8 cellular contexts compared by ENCODE assay signal in genomic region chr1:36516372-36517018, GRCh38. TPM values are rescaled to one million over a fixed set of nuclear protein-coding genes. Genes with fewer than 3 reads are reported as not detected.
DNase-seq lines count a peak whose midpoint lies in the region; ATAC-seq and TF ChIP-seq lines count a peak whose summit lies in the region.

No MANE protein-coding gene starts in this region.

- DNase-seq in DMS 273 treated with DMSO at 0.1 percent for 48 hours (lab: John Stamatoyannopoulos, UW) = peak; percentile 24
- peak; percentile 43 for DNase-seq in IMR-90
- DNase-seq in PC-9 = peak in 1 of 2 experiments; percentile 44
- peak; percentile 25 for DNase-seq in activated T-helper 2 cell treated with anti-CD3 and anti-CD28 coated beads, Interferon-gamma antibody, Interleukin-2, Interleukin-4, amounts not matched to agents 10 μg/mL and 5 μg/mL and 100 μg/mL, durations not matched to agents 14 hours and 24 hours and 36 hours (ENCODE audit: low spot score)
- DNase-seq in glomerular endothelial cell (ENCODE audit: extremely low read depth, low read depth, low spot score) = peak; percentile 4
- DNase-seq in suprapubic skin (ENCODE audit: low spot score in 2 of 2) = no peak

- peak overlapping the region; percentile 26 for H2AFZ ChIP-seq in IMR-90 (replicated peaks; ENCODE audit: low read length, poor library complexity)
- H2AFZ ChIP-seq in PC-9 = no peak overlapping the region
- H2AFZ ChIP-seq in parathyroid adenoma = no peak overlapping the region

- no peak overlapping the region for H2AK5ac ChIP-seq in IMR-90 (ENCODE audit: low read depth, low read length)

- no peaks in the 10 kb centered on the region for H3K4me1 ChIP-seq in IMR-90 (ENCODE audit: control insufficient read depth, insufficient read depth, low read length)
- no peaks in the 10 kb centered on the region for H3K4me1 ChIP-seq in PC-9 (replicated peaks; ENCODE audit: insufficient read depth)
- H3K4me1 ChIP-seq in parathyroid adenoma = no peaks in the 10 kb centered on the region
- H3K4me1 ChIP-seq in suprapubic skin = no peaks in the 10 kb centered on the region

- dilution Hi-C loops in IMR-90 (cut with HindIII; ENCODE audit: low sequenced_read_pairs, unreplicated experiment) = no loop called here

- no peak overlapping the region for H4K91ac ChIP-seq in IMR-90 (ENCODE audit: insufficient read depth, low read depth, low read length)

- H3K36me3 ChIP-seq in IMR-90 (ENCODE audit: control insufficient read depth, insufficient read depth, low read length) (no peaks in the 10 kb centered on the region), PC-9 (ENCODE audit: low read depth) (no peaks in the 10 kb centered on the region), parathyroid adenoma (ENCODE audit: control insufficient read depth, insufficient read depth, low read length) (no peaks in the 10 kb centered on the region), suprapubic skin (no peaks in the 10 kb centered on the region)

- H2BK20ac ChIP-seq in IMR-90 (ENCODE audit: low read depth, low read length) = no peak overlapping the region

- intact Hi-C loops in IMR-90 (cut with micrococcal nuclease) (loop anchor here (1.0 to 5.0 kb wide), 3 partner anchors 806 to 1346 kb away; no protein-coding TSS in a partner anchor), PC-9 (cut with micrococcal nuclease; ENCODE audit: unreplicated experiment) (loop anchor here (5.0 kb wide), 2 partner anchors 661 to 806 kb away; no protein-coding TSS in a partner anchor)
- intact Hi-C loops in activated T-helper 2 cell treated with anti-CD3 and anti-CD28 coated beads, Interferon-gamma antibody, Interleukin-2, Interleukin-4, amounts not matched to agents 10 μg/mL and 5 μg/mL and 100 μg/mL, durations not matched to agents 14 hours and 24 hours and 36 hours (cut with micrococcal nuclease) = no loop called here

- H3K4me1 Mint-ChIP-seq in activated T-helper 2 cell treated with anti-CD3 and anti-CD28 coated beads, Interferon-gamma antibody, Interleukin-2, Interleukin-4, amounts not matched to agents 10 μg/mL and 5 μg/mL and 100 μg/mL, durations not matched to agents 14 hours and 24 hours and 36 hours (ENCODE audit: low read depth) = no peaks in the 10 kb centered on the region

- no peak overlapping the region for H3K56ac ChIP-seq in IMR-90 (ENCODE audit: extremely low read depth, insufficient read depth, low read length)

- CTCF ChIA-PET in IMR-90 (lab: Yijun Ruan, JAX) (interaction anchor here (0.5 to 2.8 kb wide), 13 partner anchors 9 to 1779 kb away, joined by 3 to 8 read pairs (median 4); no protein-coding TSS in a partner anchor), PC-9 (lab: Charles Lee) (interaction anchor here (0.6 to 0.9 kb wide), 8 partner anchors 66 to 1496 kb away, joined by 3 to 5 read pairs (median 4); partner anchors contain the start of gene OSCP1)

- no peak overlapping the region for H3K23ac ChIP-seq in IMR-90 (ENCODE audit: low read depth, low read length)

- no peak overlapping the region for H2BK120ac ChIP-seq in IMR-90 (ENCODE audit: low read depth, low read length)

- H3K18ac ChIP-seq in IMR-90 (ENCODE audit: low read depth, low read length) = no peak overlapping the region

- H3K14ac ChIP-seq in IMR-90 (replicated peaks; ENCODE audit: low read depth, low read length) = no peak overlapping the region

- H2BK15ac ChIP-seq in IMR-90 (ENCODE audit: low read depth, low read length) = no peak overlapping the region

- H3K9me3 ChIP-seq in IMR-90 (ENCODE audit: control insufficient read depth, insufficient read depth, low read length) (no peaks in the 10 kb centered on the region), PC-9 (ENCODE audit: insufficient read depth, low read depth) (no peaks in the 10 kb centered on the region), parathyroid adenoma (ENCODE audit: control insufficient read depth, low read length) (no peaks in the 10 kb centered on the region), suprapubic skin (no peaks in the 10 kb centered on the region)

- H3K36me3 Mint-ChIP-seq in activated T-helper 2 cell treated with anti-CD3 and anti-CD28 coated beads, Interferon-gamma antibody, Interleukin-2, Interleukin-4, amounts not matched to agents 10 μg/mL and 5 μg/mL and 100 μg/mL, durations not matched to agents 14 hours and 24 hours and 36 hours (ENCODE audit: low read depth) = no peaks in the 10 kb centered on the region

- H3K9ac ChIP-seq in IMR-90 (ENCODE audit: low read depth, low read length) (no peak overlapping the region), parathyroid adenoma (no peak overlapping the region)

- H4K5ac ChIP-seq in IMR-90 (ENCODE audit: low read depth, low read length) = no peak overlapping the region

- no peak overlapping the region for H3K27ac Mint-ChIP-seq in activated T-helper 2 cell treated with anti-CD3 and anti-CD28 coated beads, Interferon-gamma antibody, Interleukin-2, Interleukin-4, amounts not matched to agents 10 μg/mL and 5 μg/mL and 100 μg/mL, durations not matched to agents 14 hours and 24 hours and 36 hours

- no peak overlapping the region for H3K4me2 ChIP-seq in IMR-90 (ENCODE audit: low read depth, low read length)
- H3K4me2 ChIP-seq in PC-9 = no peak overlapping the region
- H3K4me2 ChIP-seq in parathyroid adenoma (ENCODE audit: low read length) = no peak overlapping the region

- H3K27ac ChIP-seq in IMR-90 (ENCODE audit: insufficient read depth, low read length) = no peak overlapping the region
- no peak overlapping the region for H3K27ac ChIP-seq in PC-9
- H3K27ac ChIP-seq in parathyroid adenoma = no peak overlapping the region
- H3K27ac ChIP-seq in suprapubic skin = no peak overlapping the region

- H4K20me1 ChIP-seq in IMR-90 (ENCODE audit: insufficient read depth, low read length) (no peaks in the 10 kb centered on the region), PC-9 (ENCODE audit: insufficient read depth) (no peaks in the 10 kb centered on the region)

- no peak overlapping the region for H3K4ac ChIP-seq in IMR-90 (ENCODE audit: low read depth, low read length)

- TF ChIP-seq CTCF in IMR-90 (conservative IDR thresholded peaks at IDR 0.05; ENCODE audit: low read depth, low read length) (peak; percentile 71), PC-9 (conservative IDR thresholded peaks at IDR 0.05) (peak; percentile 96), parathyroid adenoma (IDR thresholded peaks at IDR 0.05) (peak; percentile 22), suprapubic skin (IDR thresholded peaks at IDR 0.05) (peak in 1 of 2 donors; percentile 73)

- no peaks in the 10 kb centered on the region for H3K9me2 ChIP-seq in PC-9 (ENCODE audit: insufficient read depth)

- no peak for TF ChIP-seq POLR2A in IMR-90 (IDR thresholded peaks at IDR 0.05; ENCODE audit: low read depth, low read length)
- TF ChIP-seq POLR2A in suprapubic skin (IDR thresholded peaks at IDR 0.05) = no peak

- H3K27me3 ChIP-seq in IMR-90 (ENCODE audit: control insufficient read depth, insufficient read depth, low read length) = no peaks in the 10 kb centered on the region; the same call in 1 of the 2 replicates
- H3K27me3 ChIP-seq in PC-9 (ENCODE audit: insufficient read depth, low read depth) = no peaks in the 10 kb centered on the region
- H3K27me3 ChIP-seq in parathyroid adenoma (ENCODE audit: control insufficient read depth, insufficient read depth, low read length) = no peaks in the 10 kb centered on the region
- H3K27me3 ChIP-seq in suprapubic skin = peaks cover 8% of the 10 kb centered on the region

- 46% methylated on average over 6 of the region's 11 CpGs; no CpG with 5 or more reads in 1 of the 2 experiments for WGBS in IMR-90 (ENCODE audit: extremely low coverage in 2 of 2, insufficient read length in 1 of 2), 2 experiments
- WGBS in suprapubic skin = 64% methylated on average over 6 of the region's 11 CpGs

- no peaks in the 10 kb centered on the region for H3K9me1 ChIP-seq in IMR-90 (ENCODE audit: insufficient read depth, low read length)

- no peak overlapping the region for H4K8ac ChIP-seq in IMR-90 (ENCODE audit: low read depth in 2 of 2, low read length in 2 of 2)

- peak; percentile 85 for ATAC-seq in IMR-90 (ENCODE audit: low read depth)
- ATAC-seq in GM21381 (IDR thresholded peaks at IDR 0.05; ENCODE audit: unreplicated experiment) = no peak

- H3K79me1 ChIP-seq in IMR-90 (ENCODE audit: low read depth in 1 of 2, low read length in 2 of 2) = no peaks in the 10 kb centered on the region

- H3K27me3 Mint-ChIP-seq in activated T-helper 2 cell treated with anti-CD3 and anti-CD28 coated beads, Interferon-gamma antibody, Interleukin-2, Interleukin-4, amounts not matched to agents 10 μg/mL and 5 μg/mL and 100 μg/mL, durations not matched to agents 14 hours and 24 hours and 36 hours (ENCODE audit: low read depth) = no peaks in the 10 kb centered on the region

- no peaks in the 10 kb centered on the region for H3F3A ChIP-seq in PC-9 (ENCODE audit: insufficient read depth, low read depth)

- H3K79me2 ChIP-seq in PC-9 (ENCODE audit: low read depth) (no peaks in the 10 kb centered on the region), parathyroid adenoma (no peaks in the 10 kb centered on the region)

- H2BK5ac ChIP-seq in IMR-90 (ENCODE audit: low read depth, low read length, poor library complexity, severe bottlenecking) = no peak overlapping the region

- TF ChIP-seq RAD21 in IMR-90 (IDR thresholded peaks at IDR 0.05; ENCODE audit: low read length) = peak; percentile 75

- no peak overlapping the region for H3K4me3 ChIP-seq in IMR-90 (ENCODE audit: insufficient read depth, low read depth, low read length)
- no peak overlapping the region for H3K4me3 ChIP-seq in PC-9
- H3K4me3 ChIP-seq in parathyroid adenoma (ENCODE audit: low read depth, low read length) = no peak overlapping the region
- no peak overlapping the region for H3K4me3 ChIP-seq in suprapubic skin

- H3K4me3 Mint-ChIP-seq in activated T-helper 2 cell treated with anti-CD3 and anti-CD28 coated beads, Interferon-gamma antibody, Interleukin-2, Interleukin-4, amounts not matched to agents 10 μg/mL and 5 μg/mL and 100 μg/mL, durations not matched to agents 14 hours and 24 hours and 36 hours (ENCODE audit: low read depth) = no peak overlapping the region

- in situ Hi-C loops in IMR-90 (cut with MboI; ENCODE audit: low sequenced_read_pairs) = no loop called here

- TF ChIP-seq EP300 in suprapubic skin (IDR thresholded peaks at IDR 0.05) = no peak

- BruUV-seq in IMR-90 (replicated peaks; lab: Mats Ljungman, UMichigan) (no TSS peak), PC-9 (replicated peaks; lab: Mats Ljungman, UMichigan) (no TSS peak)

- POLR2A ChIA-PET in IMR-90 (lab: Charles Lee; ENCODE audit: unreplicated experiment) (no interaction called here), PC-9 (lab: Charles Lee; ENCODE audit: unreplicated experiment) (interaction anchor here (0.5 to 0.6 kb wide), 2 partner anchors 81 to 287 kb away, joined by 3 to 5 read pairs; no protein-coding TSS in a partner anchor)

- peak overlapping the region; percentile 79 for H2AK9ac ChIP-seq in IMR-90 (replicated peaks; ENCODE audit: low read depth, low read length, poor library complexity)

- H3K9me3 Mint-ChIP-seq in activated T-helper 2 cell treated with anti-CD3 and anti-CD28 coated beads, Interferon-gamma antibody, Interleukin-2, Interleukin-4, amounts not matched to agents 10 μg/mL and 5 μg/mL and 100 μg/mL, durations not matched to agents 14 hours and 24 hours and 36 hours = no peaks in the 10 kb centered on the region

RNA-seq across cellular contexts. Expression of gene CSF3R, which starts 33.8 kb away (rescaled TPM):
- not detected in 2 replicates for total RNA-seq in IMR-90 (2012; rRNA removed)
- polyA plus RNA-seq in IMR-90 (2012; rRNA removed) = not detected in 2 replicates
- polyA plus RNA-seq in IMR-90 (2012; cell fraction: cytosol; rRNA removed) = not detected in 2 replicates
- polyA plus RNA-seq in IMR-90 (2012; cell fraction: nucleus; rRNA removed; ENCODE audit: low replicate concordance) = not detected in 2 replicates
- not detected in 2 replicates for total RNA-seq in PC-9 (2021)
- total RNA-seq in activated T-helper 2 cell treated with anti-CD3 and anti-CD28 coated beads, Interferon-gamma antibody, Interleukin-2, Interleukin-4, amounts not matched to agents 10 μg/mL and 5 μg/mL and 100 μg/mL, durations not matched to agents 14 hours and 24 hours and 36 hours = 0.11 and 0.62 TPM in 2 replicates
- total RNA-seq in glomerular endothelial cell = not detected in 2 replicates
- total RNA-seq in suprapubic skin = 1 to 10 TPM in 3 of 4 donors, under 1 TPM in 1; 0.60 to 2.7 (median 2.1) TPM

RNA-seq across cellular contexts. Expression of gene MRPS15, which starts 52.3 kb away (rescaled TPM):
- total RNA-seq in IMR-90 (2012; rRNA removed) (46.1 and 64.7 TPM in 2 replicates), PC-9 (2021) (138 and 200 TPM in 2 replicates), glomerular endothelial cell (59.2 and 82.6 TPM in 2 replicates), suprapubic skin (10 to 100 TPM; 47.7 to 91.3 (median 73.6) TPM)
- 66.0 and 77.9 TPM in 2 replicates for polyA plus RNA-seq in IMR-90 (2012; rRNA removed)
- polyA plus RNA-seq in IMR-90 (2012; cell fraction: cytosol; rRNA removed) = 50.4 and 62.7 TPM in 2 replicates
- 17.4 and 42.5 TPM in 2 replicates for polyA plus RNA-seq in IMR-90 (2012; cell fraction: nucleus; rRNA removed; ENCODE audit: low replicate concordance)
- total RNA-seq in activated T-helper 2 cell treated with anti-CD3 and anti-CD28 coated beads, Interferon-gamma antibody, Interleukin-2, Interleukin-4, amounts not matched to agents 10 μg/mL and 5 μg/mL and 100 μg/mL, durations not matched to agents 14 hours and 24 hours and 36 hours = 117 and 123 TPM in 2 replicates

Comparison
In these comparisons a context has a peak if more than half of its experiments do, and no peak if none do; other contexts are left out.
1. DNase-seq: peak in DMS 273 treated with DMSO at 0.1 percent for 48 hours (single experiment), IMR-90 (single experiment), activated T-helper 2 cell treated with anti-CD3 and anti-CD28 coated beads, Interferon-gamma antibody, Interleukin-2, Interleukin-4, amounts not matched to agents 10 μg/mL and 5 μg/mL and 100 μg/mL, durations not matched to agents 14 hours and 24 hours and 36 hours (single experiment) and glomerular endothelial cell (single experiment); none in suprapubic skin (0 of 2).